ENCODE assay signal across 1 cellular context in genomic region chr16:30091474-30092372, GRCh38.
TF ChIP-seq lines count a peak whose summit lies in the region.

TBX6 (minus strand) TSS chr16:30091924; CDS start chr16:30091193, 731 bp downstream.

TF ChIP-seq in HepG2, 621 proteins besides CTCF, POLR2A, EP300 and RAD21 (continued from another document and continues in another):
- peak; percentile 93; the same call in 1 of the 2 replicates for TF ChIP-seq THAP8 (CRISPR knock-in tag; IDR thresholded peaks at IDR 0.05; ENCODE audit: borderline replicate concordance)
- no peak for TF ChIP-seq AKNA (CRISPR knock-in tag; IDR thresholded peaks at IDR 0.05; ENCODE audit: borderline replicate concordance)
- TF ChIP-seq ZNF878 (CRISPR knock-in tag; IDR thresholded peaks at IDR 0.05): no peak
- peak; percentile 75; the same call in 1 of the 2 replicates for TF ChIP-seq ZMYM4 (CRISPR knock-in tag; IDR thresholded peaks at IDR 0.05)
- TF ChIP-seq NCOA1 (CRISPR knock-in tag; IDR thresholded peaks at IDR 0.05): peak; percentile 53; the same call in 1 of the 2 replicates
- no peak for TF ChIP-seq ZNF333 (CRISPR knock-in tag; IDR thresholded peaks at IDR 0.05; ENCODE audit: borderline replicate concordance)
- peak; percentile 54 for TF ChIP-seq ELF3 (CRISPR knock-in tag; IDR thresholded peaks at IDR 0.05)
- no peak for TF ChIP-seq ZNF75D (CRISPR knock-in tag; IDR thresholded peaks at IDR 0.05; ENCODE audit: borderline replicate concordance)
- TF ChIP-seq ZNF607 (CRISPR knock-in tag; IDR thresholded peaks at IDR 0.05; ENCODE audit: borderline replicate concordance): peak; percentile 66; the same call in 1 of the 2 replicates
- peak; percentile 80 for TF ChIP-seq AGO1 (IDR thresholded peaks at IDR 0.05; ENCODE audit: low read depth, low read length, poor library complexity, severe bottlenecking)
- TF ChIP-seq HDAC1 (CRISPR knock-in tag; IDR thresholded peaks at IDR 0.05): no peak; the same call in 1 of the 2 replicates
- peak; percentile 78; the same call in 1 of the 2 replicates for TF ChIP-seq BCL3 (CRISPR knock-in tag; IDR thresholded peaks at IDR 0.05)
- TF ChIP-seq ZNF788 (CRISPR knock-in tag; IDR thresholded peaks at IDR 0.05; ENCODE audit: borderline replicate concordance): no peak; the same call in 1 of the 2 replicates
- TF ChIP-seq TOPORS (CRISPR knock-in tag; IDR thresholded peaks at IDR 0.05): 0 out of 2 replicates have a peak, but pooled peaks have one; percentile 5
- peak; percentile 55; the same call in 1 of the 2 replicates for TF ChIP-seq PITX1 (CRISPR knock-in tag; IDR thresholded peaks at IDR 0.05)
- peak; percentile 28; the same call in 1 of the 2 replicates for TF ChIP-seq HES4 (CRISPR knock-in tag; IDR thresholded peaks at IDR 0.05; ENCODE audit: borderline replicate concordance)
- no peak for TF ChIP-seq ZBTB40 (IDR thresholded peaks at IDR 0.05)
- peak; percentile 26; the same call in 1 of the 2 replicates for TF ChIP-seq ZBTB40 (CRISPR knock-in tag; IDR thresholded peaks at IDR 0.05)
- TF ChIP-seq ZNF512 (CRISPR knock-in tag; IDR thresholded peaks at IDR 0.05): no peak
- no peak; the same call in 1 of the 2 replicates for TF ChIP-seq ZNF468 (CRISPR knock-in tag; IDR thresholded peaks at IDR 0.05)
- no peak; the same call in none of the 2 replicates for TF ChIP-seq ZNF547 (CRISPR knock-in tag; IDR thresholded peaks at IDR 0.05)
- TF ChIP-seq CHD4 (IDR thresholded peaks at IDR 0.05; ENCODE audit: borderline replicate concordance, low read length): no peak
- TF ChIP-seq ZNF784 (CRISPR knock-in tag; IDR thresholded peaks at IDR 0.05; ENCODE audit: borderline replicate concordance): no peak
- TF ChIP-seq PRMT3 (CRISPR knock-in tag; IDR thresholded peaks at IDR 0.05; ENCODE audit: borderline replicate concordance, low read depth): no peak
- peak; percentile 75 for TF ChIP-seq ZBTB33 (CRISPR knock-in tag; IDR thresholded peaks at IDR 0.05)
- TF ChIP-seq SOX6 (IDR thresholded peaks at IDR 0.05): no peak
- TF ChIP-seq SOX6 (CRISPR knock-in tag; IDR thresholded peaks at IDR 0.05): no peak
- no peak for TF ChIP-seq ATF1 (CRISPR knock-in tag; IDR thresholded peaks at IDR 0.05)
- peak; percentile 94 for TF ChIP-seq ZNF687 (CRISPR knock-in tag; IDR thresholded peaks at IDR 0.05)
